ENCODE assay signal across 8 cellular contexts in genomic region chr2:199850718-199851498, GRCh38. TPM values are rescaled to one million over a fixed set of nuclear protein-coding genes. Genes with fewer than 3 reads are reported as not detected.
DNase-seq lines count a peak whose midpoint lies in the region; ATAC-seq, FAIRE-seq and TF ChIP-seq lines count a peak whose summit lies in the region.

Gene FTCDNL1, minus strand, starts transcription at chr2:199851192. Its CDS starts 2,230 bp downstream, at chr2:199848962.

- no peaks in the 10 kb centered on the region for H3K9me3 ChIP-seq in HUES6 (ENCODE audit: control insufficient read depth, insufficient read depth, low read depth, low read length)
- no peaks in the 10 kb centered on the region for H3K9me3 ChIP-seq in testis

- intact Hi-C loops in testis (cut with DNase I; ENCODE audit: low total_unique reads), result no loop called here

- DNase-seq in Daoy (ENCODE audit: low read depth), result peak; percentile 70
- peak; percentile 55 for DNase-seq in RWPE1 (ENCODE audit: low spot score)
- DNase-seq in activated effector memory CD4-positive, alpha-beta T cell treated with anti-CD3 and anti-CD28 coated beads, Interleukin-2, amount 50 U/mL, for 16 hours, result peak; percentile 88
- DNase-seq in frontal cortex (ENCODE audit: low spot score in 2 of 2), result peak; percentile 54 to 66
- peak; percentile 28 for DNase-seq in omental fat pad (ENCODE audit: low spot score)
- DNase-seq in testis, result peak; percentile 78

- H3K4me1 ChIP-seq in HUES6 (ENCODE audit: control insufficient read depth, insufficient read depth, low read length), result peaks cover 9% of the 10 kb centered on the region
- H3K4me1 ChIP-seq in testis, result no peaks in the 10 kb centered on the region

- POLR2A ChIA-PET in RWPE1 (lab: Yijun Ruan, JAX; ENCODE audit: low non-redundant PET), result no interaction called here

- H3K27me3 ChIP-seq in HUES6 (ENCODE audit: control insufficient read depth, insufficient read depth, low read length) (peaks cover 6% of the 10 kb centered on the region), testis (no peaks in the 10 kb centered on the region)

- WGBS in testis, 2 donors, result 0 to 1% methylated on average over 8 to 42 of the region's 80 CpGs

- CTCF ChIA-PET in RWPE1 (lab: Yijun Ruan, JAX), result interaction anchor here (1.0 kb wide), 1 partner anchor 146 kb away, joined by 3 read pairs; no protein-coding TSS in a partner anchor

- no peaks in the 10 kb centered on the region for H3K36me3 ChIP-seq in HUES6 (ENCODE audit: control insufficient read depth, insufficient read depth, low read length)
- H3K36me3 ChIP-seq in testis (ENCODE audit: low read depth, missing control alignments), result no peaks in the 10 kb centered on the region

- TF ChIP-seq CTCF in RWPE1 (conservative IDR thresholded peaks at IDR 0.05; ENCODE audit: low read depth), result peak; percentile 60
- TF ChIP-seq CTCF in omental fat pad (IDR thresholded peaks at IDR 0.05), result no peak
- TF ChIP-seq CTCF in testis (IDR thresholded peaks at IDR 0.05), result peak; percentile 34 to 56 (median 41)

- peak; percentile 98 for ATAC-seq in GM21526 (IDR thresholded peaks at IDR 0.05; ENCODE audit: low FRiP score, unreplicated experiment)
- ATAC-seq in omental fat pad (ENCODE audit: low FRiP score), result peak; percentile 96

- TF ChIP-seq POLR2A in testis (IDR thresholded peaks at IDR 0.05), result no peak

- H3K27ac ChIP-seq in HUES6 (ENCODE audit: low read depth, low read length), result no peak within 1 kb of the TSS
- H3K27ac ChIP-seq in RWPE1, result no peak within 1 kb of the TSS
- H3K27ac ChIP-seq in testis, result peak within 1 kb of the TSS; percentile 22 to 71

- peak within 1 kb of the TSS; percentile 79 for H3K9ac ChIP-seq in HUES6 (ENCODE audit: low read length)

- H3K4me3 ChIP-seq in HUES6 (ENCODE audit: low read depth, low read length) (peak within 1 kb of the TSS; percentile 93), testis (peak within 1 kb of the TSS; percentile 63 to 69)

- no peak for FAIRE-seq in frontal cortex (lab: Jason Lieb, UNC)

RNA-seq across cellular contexts. Expression of gene FTCDNL1, which starts in this region (rescaled TPM):
- 0.86 and 1.4 TPM in 2 replicates for total RNA-seq in Daoy (2014; rRNA removed; shearing (Covaris generic))
- total RNA-seq in frontal cortex, result 2.0 TPM
- 1 to 10 TPM; 1.9 to 4.5 (median 3.0) TPM for total RNA-seq in omental fat pad
- 1 to 10 TPM; 9.7 TPM for total RNA-seq in testis
- 1.5 TPM for polyA plus RNA-seq in testis (ENCODE audit: insufficient read depth, low read depth, low replicate concordance)

Comparison
In these comparisons a context has a peak if more than half of its experiments do, and no peak if none do; other contexts are left out.
1. DNase-seq: peak in every context shown above with its lines; median percentile 88 in activated effector memory CD4-positive, alpha-beta T cell treated with anti-CD3 and anti-CD28 coated beads, Interleukin-2, amount 50 U/mL, for 16 hours; 78 in testis; 70 in Daoy; 60 in frontal cortex; 55 in RWPE1; 28 in omental fat pad.
2. H3K27ac ChIP-seq: peak in testis (2 of 2); none in HUES6 (single experiment) and RWPE1 (single experiment).
3. CTCF ChIP-seq: peak in RWPE1 (single experiment) and testis (3 of 3); none in omental fat pad (0 of 3).